1 cellular context compared by ENCODE assay signal in the genomic region with DNA sequence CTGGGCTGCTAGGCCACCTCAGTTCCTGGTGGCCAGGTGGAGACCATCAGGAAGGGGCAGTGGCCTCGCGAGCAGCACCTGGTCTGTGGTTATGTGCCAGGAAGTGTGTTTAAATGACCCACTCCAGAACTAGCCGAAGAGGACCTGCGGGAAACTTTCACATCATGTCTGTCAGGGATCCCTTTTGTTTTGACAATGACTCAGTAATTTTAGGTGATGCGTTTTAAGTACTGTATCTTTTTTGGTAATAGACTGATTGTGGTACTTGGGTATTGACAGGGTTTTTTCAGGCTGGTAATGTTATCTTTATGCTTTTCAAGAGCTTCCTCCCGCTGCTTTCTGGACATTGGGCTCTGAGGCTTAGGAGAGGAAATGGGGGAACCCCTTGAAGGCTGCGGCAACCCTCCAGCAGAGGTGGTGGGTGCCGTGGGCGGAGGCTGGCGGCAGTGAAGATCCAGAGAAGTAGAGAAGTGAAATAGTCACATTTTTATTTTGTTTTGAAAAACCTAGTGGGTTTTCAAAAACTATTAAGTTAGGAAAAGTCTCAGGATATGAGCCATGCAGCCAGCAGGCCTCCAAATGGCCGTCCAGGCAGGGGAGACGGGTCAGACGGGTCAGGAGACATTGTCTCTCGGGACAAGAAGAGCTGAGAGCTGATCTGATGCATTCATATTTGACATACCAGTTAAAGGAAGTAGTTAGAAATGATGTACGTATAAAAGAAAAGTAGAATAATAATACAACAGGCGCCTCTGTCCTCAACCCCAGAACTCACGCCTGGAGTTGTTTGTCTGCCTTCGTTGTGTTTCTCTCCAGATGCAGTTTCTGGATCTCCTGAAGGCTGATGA.
TF ChIP-seq lines count a peak whose summit lies in the region.

No MANE protein-coding gene starts in this region.

TF ChIP-seq in GM12878, 131 proteins besides CTCF, POLR2A, EP300 and RAD21 (continued from another document and continues in another):
- TF ChIP-seq ATF2 (IDR thresholded peaks at IDR 0.05; ENCODE audit: low read length) (no peak), ATF7 (IDR thresholded peaks at IDR 0.05; ENCODE audit: low read depth) (0 out of 2 replicates have a peak, but pooled peaks have one; percentile 17), SMARCA5 (IDR thresholded peaks at IDR 0.05) (no peak), JUNB (IDR thresholded peaks at IDR 0.05) (peak; percentile 71), MTA2 (IDR thresholded peaks at IDR 0.05; ENCODE audit: low read depth) (no peak), IRF4 (IDR thresholded peaks at IDR 0.05; ENCODE audit: low read depth, low read length) (no peak), RBBP5 (conservative IDR thresholded peaks at IDR 0.05) (no peak), PBX3 (IDR thresholded peaks at IDR 0.05; ENCODE audit: insufficient replicate concordance, low read depth, low read length) (peak; percentile 5), SKIL (IDR thresholded peaks at IDR 0.05; ENCODE audit: low read depth, poor library complexity, severe bottlenecking) (no peak), ZBTB11 (CRISPR knock-in tag; IDR thresholded peaks at IDR 0.05) (no peak), IRF3 (IDR thresholded peaks at IDR 0.05) (no peak), EZH2 (IDR thresholded peaks at IDR 0.05; ENCODE audit: borderline replicate concordance, control insufficient read depth, low read depth, low read length) (no peak), RB1 (IDR thresholded peaks at IDR 0.05; ENCODE audit: borderline replicate concordance) (no peak), MAX (IDR thresholded peaks at IDR 0.05; ENCODE audit: low read depth, low read length) (no peak), BCL11A (IDR thresholded peaks at IDR 0.05; ENCODE audit: low read depth, low read length) (no peak), POLR2AphosphoS2 (IDR thresholded peaks at IDR 0.05; ENCODE audit: low read depth, low read length) (no peak), ZZZ3 (IDR thresholded peaks at IDR 0.05; ENCODE audit: control insufficient read depth, insufficient read length, low read depth) (no peak), HDGF (IDR thresholded peaks at IDR 0.05) (no peak), SIX5 (IDR thresholded peaks at IDR 0.05; ENCODE audit: low read depth, low read length, severe bottlenecking) (no peak), MXI1 (IDR thresholded peaks at IDR 0.05; ENCODE audit: low read depth, low read length) (no peak), CBX5 (IDR thresholded peaks at IDR 0.05; ENCODE audit: low read depth) (no peak), USF1 (IDR thresholded peaks at IDR 0.05; ENCODE audit: borderline replicate concordance, extremely low read length, insufficient read depth, low read depth, low read length) (no peak), RAD51 (IDR thresholded peaks at IDR 0.05) (no peak)
- TF ChIP-seq, protein P1, sequence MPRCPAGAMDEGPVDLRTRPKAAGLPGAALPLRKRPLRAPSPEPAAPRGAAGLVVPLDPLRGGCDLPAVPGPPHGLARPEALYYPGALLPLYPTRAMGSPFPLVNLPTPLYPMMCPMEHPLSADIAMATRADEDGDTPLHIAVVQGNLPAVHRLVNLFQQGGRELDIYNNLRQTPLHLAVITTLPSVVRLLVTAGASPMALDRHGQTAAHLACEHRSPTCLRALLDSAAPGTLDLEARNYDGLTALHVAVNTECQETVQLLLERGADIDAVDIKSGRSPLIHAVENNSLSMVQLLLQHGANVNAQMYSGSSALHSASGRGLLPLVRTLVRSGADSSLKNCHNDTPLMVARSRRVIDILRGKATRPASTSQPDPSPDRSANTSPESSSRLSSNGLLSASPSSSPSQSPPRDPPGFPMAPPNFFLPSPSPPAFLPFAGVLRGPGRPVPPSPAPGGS (IDR thresholded peaks at IDR 0.05; ENCODE audit: borderline replicate concordance, insufficient read depth, low read depth, low read length, poor library complexity, severe bottlenecking): no peak
- TF ChIP-seq, protein P2, sequence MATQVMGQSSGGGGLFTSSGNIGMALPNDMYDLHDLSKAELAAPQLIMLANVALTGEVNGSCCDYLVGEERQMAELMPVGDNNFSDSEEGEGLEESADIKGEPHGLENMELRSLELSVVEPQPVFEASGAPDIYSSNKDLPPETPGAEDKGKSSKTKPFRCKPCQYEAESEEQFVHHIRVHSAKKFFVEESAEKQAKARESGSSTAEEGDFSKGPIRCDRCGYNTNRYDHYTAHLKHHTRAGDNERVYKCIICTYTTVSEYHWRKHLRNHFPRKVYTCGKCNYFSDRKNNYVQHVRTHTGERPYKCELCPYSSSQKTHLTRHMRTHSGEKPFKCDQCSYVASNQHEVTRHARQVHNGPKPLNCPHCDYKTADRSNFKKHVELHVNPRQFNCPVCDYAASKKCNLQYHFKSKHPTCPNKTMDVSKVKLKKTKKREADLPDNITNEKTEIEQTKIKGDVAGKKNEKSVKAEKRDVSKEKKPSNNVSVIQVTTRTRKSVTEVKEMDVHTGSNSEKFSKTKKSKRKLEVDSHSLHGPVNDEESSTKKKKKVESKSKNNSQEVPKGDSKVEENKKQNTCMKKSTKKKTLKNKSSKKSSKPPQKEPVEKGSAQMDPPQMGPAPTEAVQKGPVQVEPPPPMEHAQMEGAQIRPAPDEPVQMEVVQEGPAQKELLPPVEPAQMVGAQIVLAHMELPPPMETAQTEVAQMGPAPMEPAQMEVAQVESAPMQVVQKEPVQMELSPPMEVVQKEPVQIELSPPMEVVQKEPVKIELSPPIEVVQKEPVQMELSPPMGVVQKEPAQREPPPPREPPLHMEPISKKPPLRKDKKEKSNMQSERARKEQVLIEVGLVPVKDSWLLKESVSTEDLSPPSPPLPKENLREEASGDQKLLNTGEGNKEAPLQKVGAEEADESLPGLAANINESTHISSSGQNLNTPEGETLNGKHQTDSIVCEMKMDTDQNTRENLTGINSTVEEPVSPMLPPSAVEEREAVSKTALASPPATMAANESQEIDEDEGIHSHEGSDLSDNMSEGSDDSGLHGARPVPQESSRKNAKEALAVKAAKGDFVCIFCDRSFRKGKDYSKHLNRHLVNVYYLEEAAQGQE (IDR thresholded peaks at IDR 0.05; ENCODE audit: low read depth, low read length): no peak
- TF ChIP-seq, protein P3, sequence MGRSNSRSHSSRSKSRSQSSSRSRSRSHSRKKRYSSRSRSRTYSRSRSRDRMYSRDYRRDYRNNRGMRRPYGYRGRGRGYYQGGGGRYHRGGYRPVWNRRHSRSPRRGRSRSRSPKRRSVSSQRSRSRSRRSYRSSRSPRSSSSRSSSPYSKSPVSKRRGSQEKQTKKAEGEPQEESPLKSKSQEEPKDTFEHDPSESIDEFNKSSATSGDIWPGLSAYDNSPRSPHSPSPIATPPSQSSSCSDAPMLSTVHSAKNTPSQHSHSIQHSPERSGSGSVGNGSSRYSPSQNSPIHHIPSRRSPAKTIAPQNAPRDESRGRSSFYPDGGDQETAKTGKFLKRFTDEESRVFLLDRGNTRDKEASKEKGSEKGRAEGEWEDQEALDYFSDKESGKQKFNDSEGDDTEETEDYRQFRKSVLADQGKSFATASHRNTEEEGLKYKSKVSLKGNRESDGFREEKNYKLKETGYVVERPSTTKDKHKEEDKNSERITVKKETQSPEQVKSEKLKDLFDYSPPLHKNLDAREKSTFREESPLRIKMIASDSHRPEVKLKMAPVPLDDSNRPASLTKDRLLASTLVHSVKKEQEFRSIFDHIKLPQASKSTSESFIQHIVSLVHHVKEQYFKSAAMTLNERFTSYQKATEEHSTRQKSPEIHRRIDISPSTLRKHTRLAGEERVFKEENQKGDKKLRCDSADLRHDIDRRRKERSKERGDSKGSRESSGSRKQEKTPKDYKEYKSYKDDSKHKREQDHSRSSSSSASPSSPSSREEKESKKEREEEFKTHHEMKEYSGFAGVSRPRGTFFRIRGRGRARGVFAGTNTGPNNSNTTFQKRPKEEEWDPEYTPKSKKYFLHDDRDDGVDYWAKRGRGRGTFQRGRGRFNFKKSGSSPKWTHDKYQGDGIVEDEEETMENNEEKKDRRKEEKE (IDR thresholded peaks at IDR 0.05): no peak
- TF ChIP-seq, protein P4, sequence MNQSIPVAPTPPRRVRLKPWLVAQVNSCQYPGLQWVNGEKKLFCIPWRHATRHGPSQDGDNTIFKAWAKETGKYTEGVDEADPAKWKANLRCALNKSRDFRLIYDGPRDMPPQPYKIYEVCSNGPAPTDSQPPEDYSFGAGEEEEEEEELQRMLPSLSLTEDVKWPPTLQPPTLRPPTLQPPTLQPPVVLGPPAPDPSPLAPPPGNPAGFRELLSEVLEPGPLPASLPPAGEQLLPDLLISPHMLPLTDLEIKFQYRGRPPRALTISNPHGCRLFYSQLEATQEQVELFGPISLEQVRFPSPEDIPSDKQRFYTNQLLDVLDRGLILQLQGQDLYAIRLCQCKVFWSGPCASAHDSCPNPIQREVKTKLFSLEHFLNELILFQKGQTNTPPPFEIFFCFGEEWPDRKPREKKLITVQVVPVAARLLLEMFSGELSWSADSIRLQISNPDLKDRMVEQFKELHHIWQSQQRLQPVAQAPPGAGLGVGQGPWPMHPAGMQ (IDR thresholded peaks at IDR 0.05; ENCODE audit: borderline replicate concordance): no peak
